In the genomic region with DNA sequence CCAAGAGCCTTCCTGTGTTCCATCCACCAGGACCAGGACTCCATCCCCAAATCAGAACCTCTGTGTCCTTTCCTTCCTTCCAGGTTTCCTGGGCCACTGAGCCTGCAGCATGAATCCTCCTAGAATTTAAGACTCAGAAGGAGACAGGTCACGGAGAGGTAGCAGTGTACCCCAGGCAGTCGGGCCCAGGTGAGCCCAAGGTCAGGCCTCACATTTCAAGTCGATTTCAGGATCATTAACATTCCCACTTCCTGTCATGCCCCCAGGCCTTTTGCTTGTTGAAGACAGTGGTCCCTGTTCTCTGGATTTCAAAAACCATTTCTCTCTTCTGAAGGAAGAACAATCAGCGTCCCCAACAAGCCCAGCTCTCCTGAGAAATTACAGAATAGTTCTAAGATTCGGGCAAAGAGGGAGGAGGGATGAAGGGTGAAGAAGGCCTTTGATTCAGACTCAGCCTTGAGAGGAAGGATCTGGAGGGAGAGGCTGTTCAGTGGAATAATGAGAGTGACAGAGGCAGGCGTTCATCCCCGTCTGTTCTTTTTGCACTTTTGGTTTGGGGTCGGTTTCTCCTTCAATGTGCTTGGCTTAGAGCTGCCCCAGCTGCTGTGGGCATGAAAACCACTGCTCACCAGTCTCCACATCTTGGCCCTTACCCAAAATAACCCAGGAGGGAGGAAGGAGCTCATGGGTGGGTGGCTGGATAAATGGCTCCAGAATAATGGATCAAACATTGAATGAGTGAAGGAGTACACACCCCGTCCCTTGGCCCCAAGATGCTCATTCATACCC, we compare ENCODE assay signal across 16 cellular contexts.
DNase-seq lines count a peak whose midpoint lies in the region; ATAC-seq and TF ChIP-seq lines count a peak whose summit lies in the region.
"Had no signal": no experiment of that assay in that cellular context is flagged by ENCODE, and none has a peak within 500 bp of the region (broad histone marks: within the 10 kb centered on the region; RNA-seq: fewer than 3 reads in every experiment).

No MANE protein-coding gene starts in this region.

- H3K56ac ChIP-seq in mesendoderm (ENCODE audit: low read length) (no peak overlapping the region), H9 (ENCODE audit: insufficient read length, low read depth, low read length) (no peak overlapping the region)

- H3K9me3 Mint-ChIP-seq in GM23338 = no peaks in the 10 kb centered on the region; the same call in 2 of the 3 replicates
- H3K9me3 Mint-ChIP-seq in nephron progenitor cell = no peaks in the 10 kb centered on the region
- no peaks in the 10 kb centered on the region for H3K9me3 Mint-ChIP-seq in H9

- H3K27ac Mint-ChIP-seq in GM23338 = no peak overlapping the region
- H3K27ac Mint-ChIP-seq in nephron progenitor cell = peak overlapping the region; percentile 60
- H3K27ac Mint-ChIP-seq in H9 = no peak overlapping the region
- H3K27ac Mint-ChIP-seq: CD4-positive, alpha-beta memory T cell had no signal

- H2BK15ac ChIP-seq in mesendoderm (replicated peaks; ENCODE audit: low read depth) (no peak overlapping the region), H9 (ENCODE audit: low read depth, low read length) (no peak overlapping the region)

- H3K4me3 Mint-ChIP-seq in GM23338 = no peak overlapping the region
- peak overlapping the region; percentile 13 for H3K4me3 Mint-ChIP-seq in nephron progenitor cell
- H3K4me3 Mint-ChIP-seq in H9 = no peak overlapping the region
- H3K4me3 Mint-ChIP-seq: CD4-positive, alpha-beta memory T cell had no signal

- H3K23ac ChIP-seq in mesendoderm (ENCODE audit: low read length) (no peak overlapping the region), H9 (ENCODE audit: insufficient read length, low read depth, low read length) (no peak overlapping the region)

- H3K4ac ChIP-seq in mesendoderm (ENCODE audit: low read depth, low read length) (no peak overlapping the region), H9 (ENCODE audit: low read depth, low read length) (no peak overlapping the region)

- peaks cover 21% of the 10 kb centered on the region for H3K4me1 Mint-ChIP-seq in GM23338
- peaks cover 65% of the 10 kb centered on the region for H3K4me1 Mint-ChIP-seq in nephron progenitor cell
- H3K4me1 Mint-ChIP-seq in H9 = peaks cover 6 to 18% of the 10 kb centered on the region in 2 experiments; a peak in 3 of 4 replicates
- H3K4me1 Mint-ChIP-seq: CD4-positive, alpha-beta memory T cell had no signal

- H4K8ac ChIP-seq in mesendoderm (ENCODE audit: low read depth, low read length) = no peak overlapping the region
- H4K8ac ChIP-seq in H9 (replicated peaks; ENCODE audit: insufficient read length, low read depth, low read length) = no peak overlapping the region

- H4K5ac ChIP-seq in mesendoderm (ENCODE audit: low read length) = no peak overlapping the region
- no peak overlapping the region for H4K5ac ChIP-seq in H9 (ENCODE audit: insufficient read length, low read depth, low read length)

- H3K36me3 Mint-ChIP-seq in GM23338 (ENCODE audit: low read depth) (no peaks in the 10 kb centered on the region), nephron progenitor cell (ENCODE audit: low read depth) (no peaks in the 10 kb centered on the region), H9 (ENCODE audit: insufficient read depth in 1 of 3, low read depth in 3 of 3) (no peaks in the 10 kb centered on the region)
- H3K36me3 Mint-ChIP-seq: CD4-positive, alpha-beta memory T cell had no signal

- H3K14ac ChIP-seq in H9 (ENCODE audit: insufficient read depth, low read length) = no peak overlapping the region

- H4K20me1 ChIP-seq in BLaER1 (no peaks in the 10 kb centered on the region), GM23338 (replicated peaks; ENCODE audit: insufficient read depth) (no peaks in the 10 kb centered on the region), H9 (ENCODE audit: control insufficient read depth, insufficient read depth, insufficient read length) (no peaks in the 10 kb centered on the region)

- peaks cover 9% of the 10 kb centered on the region; the same call in 1 of the 2 replicates for H3K9me2 ChIP-seq in GM23338 (ENCODE audit: insufficient read depth)

- ATAC-seq in GM23338 (no peak), GM18870 (IDR thresholded peaks at IDR 0.05; ENCODE audit: unreplicated experiment) (no peak)

- no peaks in the 10 kb centered on the region for H3F3A ChIP-seq in GM23338 (replicated peaks; ENCODE audit: low read depth)

- peak; percentile 14 for DNase-seq in GM23338 (ENCODE audit: low spot score)
- peak; percentile 48 for DNase-seq in mesendoderm
- no peak for DNase-seq in nephron progenitor cell
- no peak for DNase-seq in UCSD-AML1 (lab: John Stamatoyannopoulos, UW; ENCODE audit: unreplicated experiment)
- no peak for DNase-seq in posterior cingulate gyrus
- no peak for DNase-seq in H9
- DNase-seq: 8988T; CD4-positive, alpha-beta memory T cell; COR-L47; DND-41; GM23248; IMR-90 had no signal

- H3K27me3 ChIP-seq in BLaER1 (no peaks in the 10 kb centered on the region), GM23338 (ENCODE audit: insufficient read depth) (no peaks in the 10 kb centered on the region), mesendoderm (ENCODE audit: insufficient read depth, low read length, poor library complexity) (no peaks in the 10 kb centered on the region), H9 (ENCODE audit: insufficient read depth, low read length) (no peaks in the 10 kb centered on the region)

- H2BK120ac ChIP-seq in mesendoderm (ENCODE audit: low read depth, low read length) (no peak overlapping the region), H9 (ENCODE audit: low read depth, low read length, poor library complexity, severe bottlenecking) (no peak overlapping the region)

- no peaks in the 10 kb centered on the region for H3K79me2 ChIP-seq in GM23338 (replicated peaks; ENCODE audit: insufficient read depth)
- no peaks in the 10 kb centered on the region for H3K79me2 ChIP-seq in mesendoderm (ENCODE audit: control insufficient read depth, insufficient read depth, low read length)
- H3K79me2 ChIP-seq in H9 (ENCODE audit: insufficient read depth, low read length) = no peaks in the 10 kb centered on the region

- H3K23me2 ChIP-seq in H9 (ENCODE audit: insufficient read length, low read depth, low read length, poor library complexity, severe bottlenecking) = no peaks in the 10 kb centered on the region

- no peak overlapping the region for H3K18ac ChIP-seq in mesendoderm (ENCODE audit: low read length)
- no peak overlapping the region for H3K18ac ChIP-seq in H9 (ENCODE audit: insufficient read length, low read depth, low read length)

- H3K36me3 ChIP-seq in BLaER1 (no peaks in the 10 kb centered on the region), GM23338 (ENCODE audit: insufficient read depth) (no peaks in the 10 kb centered on the region), mesendoderm (ENCODE audit: control insufficient read depth, insufficient read depth, low read length) (no peaks in the 10 kb centered on the region)
- H3K36me3 ChIP-seq: HAP-1 had no signal

- H2BK12ac ChIP-seq in H9 (ENCODE audit: insufficient read length, low read depth, low read length) = no peak overlapping the region

- H3T11ph ChIP-seq in H9 (ENCODE audit: low read length) = no peak overlapping the region

- H3K9me3 ChIP-seq in BLaER1 = no peaks in the 10 kb centered on the region
- no peaks in the 10 kb centered on the region for H3K9me3 ChIP-seq in H9 (ENCODE audit: control insufficient read depth, low read depth, low read length)
- H3K9me3 ChIP-seq: HAP-1 had no signal

- no peak overlapping the region for H4K91ac ChIP-seq in H9 (ENCODE audit: insufficient read length, low read depth, low read length)

- H3K4me3 ChIP-seq in BLaER1 = no peak overlapping the region
- no peak overlapping the region for H3K4me3 ChIP-seq in GM23338
- no peak overlapping the region for H3K4me3 ChIP-seq in mesendoderm (ENCODE audit: low read length)
- H3K4me3 ChIP-seq: GM23248, HAP-1 had no signal

- H3K27me3 Mint-ChIP-seq in GM23338 (ENCODE audit: insufficient read depth, low read depth, poor library complexity) (peaks cover 5% of the 10 kb centered on the region), nephron progenitor cell (ENCODE audit: low read depth, poor library complexity) (peaks cover 16% of the 10 kb centered on the region), H9 (ENCODE audit: low read depth) (peaks cover 17% of the 10 kb centered on the region)

- H2AK5ac ChIP-seq in mesendoderm (ENCODE audit: low read length) = no peak overlapping the region
- H2AK5ac ChIP-seq in H9 (ENCODE audit: insufficient read length, low read length) = no peak overlapping the region

- H3K9ac ChIP-seq in BLaER1 (no peak overlapping the region), mesendoderm (ENCODE audit: low read length) (no peak overlapping the region), H9 (ENCODE audit: extremely low read depth, insufficient read length, low read length) (no peak overlapping the region)
- H3K9ac ChIP-seq: GM23248 had no signal

- H3K4me2 ChIP-seq in BLaER1 (peak overlapping the region; percentile 37; the same call in 1 of the 2 replicates), GM23338 (no peak overlapping the region), mesendoderm (ENCODE audit: low read length) (no peak overlapping the region), H9 (ENCODE audit: insufficient read depth, insufficient read length, low read length) (no peak overlapping the region)

- H2AFZ ChIP-seq in GM23338 = no peak overlapping the region
- H2AFZ ChIP-seq in H9 (ENCODE audit: low read length) = no peak overlapping the region
- H2AFZ ChIP-seq: GM23248 had no signal

- WGBS in mesendoderm (ENCODE audit: extremely low coverage, insufficient coverage, low lambda C conversion rate) = no CpG with 5 or more reads among the region's 9 CpGs
- WGBS in H9 (ENCODE audit: extremely low coverage, insufficient read length, low lambda C conversion rate) = no CpG with 5 or more reads among the region's 9 CpGs

- H2BK20ac ChIP-seq in H9 (ENCODE audit: low read depth, low read length, poor library complexity, severe bottlenecking) = no peak overlapping the region

- H3K4me1 ChIP-seq in BLaER1 (peaks cover 34% of the 10 kb centered on the region), GM23338 (ENCODE audit: insufficient read depth) (no peaks in the 10 kb centered on the region), mesendoderm (ENCODE audit: control insufficient read depth, low read depth, low read length) (peaks cover 4% of the 10 kb centered on the region), H9 (ENCODE audit: insufficient read depth, low read length) (peaks cover 3% of the 10 kb centered on the region; the same call in 1 of the 2 replicates)
- H3K4me1 ChIP-seq: HAP-1 had no signal

- intact Hi-C loops in posterior cingulate gyrus (cut with DNase I) = no loop called here

- TF ChIP-seq CTCF in GM23338 (conservative IDR thresholded peaks at IDR 0.05; ENCODE audit: low read depth in 2 of 2) (no peak), nephron progenitor cell (IDR thresholded peaks at IDR 0.05) (no peak), H9 (conservative IDR thresholded peaks at IDR 0.05) (no peak)

- no peak overlapping the region for H2BK5ac ChIP-seq in mesendoderm (ENCODE audit: low read length)
- H2BK5ac ChIP-seq in H9 (ENCODE audit: insufficient read length, low read length) = no peak overlapping the region

- no peaks in the 10 kb centered on the region for H3K79me1 ChIP-seq in mesendoderm (ENCODE audit: low read length)
- H3K79me1 ChIP-seq in H9 (ENCODE audit: insufficient read depth, low read depth, low read length, poor library complexity, severe bottlenecking) = no peaks in the 10 kb centered on the region

- H3K27ac ChIP-seq in BLaER1 = no peak overlapping the region
- no peak overlapping the region for H3K27ac ChIP-seq in GM23338 (ENCODE audit: low read depth)
- H3K27ac ChIP-seq in mesendoderm (ENCODE audit: low read depth, low read length) = no peak overlapping the region
- H3K27ac ChIP-seq in H9 (ENCODE audit: insufficient read length, low read depth, low read length) = no peak overlapping the region
- H3K27ac ChIP-seq: C4-2B, GM23248 had no signal

Comparison
In these comparisons a context has a peak if more than half of its experiments do, and no peak if none do; other contexts are left out.
1. DNase-seq: peak in GM23338 (single experiment) and mesendoderm (single experiment); none in nephron progenitor cell (single experiment), UCSD-AML1 (single experiment), posterior cingulate gyrus (0 of 10) and H9 (single experiment).